8 cellular contexts compared by ENCODE assay signal in genomic region chr15:74434260-74434915, GRCh38. TPM values are rescaled to one million over a fixed set of nuclear protein-coding genes. Genes with fewer than 3 reads are reported as not detected.
A peak's percentile ranks its signal among the peaks of the same experiment; 100 is the strongest.
DNase-seq lines count a peak whose midpoint lies in the region; ATAC-seq, FAIRE-seq and TF ChIP-seq lines count a peak whose summit lies in the region.

No MANE protein-coding gene starts in this region.

- H3K79me1 ChIP-seq in H1 (ENCODE audit: low read depth, low read length), result no peaks in the 10 kb centered on the region; the same call in none of the 2 replicates

- no peaks in the 10 kb centered on the region for H3K79me2 ChIP-seq in DOHH2 (ENCODE audit: control insufficient read depth, low read length)
- peaks cover 0 to 22% of the 10 kb centered on the region in 2 experiments; a peak in 2 of 4 replicates for H3K79me2 ChIP-seq in H1 (ENCODE audit: control insufficient read depth in 1 of 2, insufficient read depth in 2 of 2, low read length in 2 of 2)
- H3K79me2 ChIP-seq in neural progenitor cell (ENCODE audit: low read depth), result peaks cover 4% of the 10 kb centered on the region

- H3K4me3 Mint-ChIP-seq in neural progenitor cell, result peak overlapping the region; percentile 84

- no peak for TF ChIP-seq EP300 in H1 (IDR thresholded peaks at IDR 0.05; ENCODE audit: borderline replicate concordance in 1 of 2, low read depth in 2 of 2, low read length in 2 of 2)

- peak overlapping the region; percentile 94; the same call in 1 of the 2 replicates for H2BK12ac ChIP-seq in H1 (ENCODE audit: low read depth, low read length)

- H2AFZ ChIP-seq in H1 (ENCODE audit: low read length) (peak overlapping the region; percentile 43), neural progenitor cell (replicated peaks) (peak overlapping the region; percentile 74)

- peak overlapping the region; percentile 66 for H3K27ac Mint-ChIP-seq in neural progenitor cell

- H2BK120ac ChIP-seq in H1 (replicated peaks; ENCODE audit: low read depth, low read length), result no peak overlapping the region

- peak overlapping the region; percentile 73 for H3K4me2 ChIP-seq in DOHH2 (ENCODE audit: low read length)
- peak overlapping the region; percentile 75 to 94 for H3K4me2 ChIP-seq in H1 (ENCODE audit: insufficient read depth in 1 of 2, low read depth in 2 of 2, low read length in 2 of 2)
- peak overlapping the region; percentile 98 for H3K4me2 ChIP-seq in neural progenitor cell

- H3K36me3 Mint-ChIP-seq in neural progenitor cell, result no peaks in the 10 kb centered on the region

- H3K4me1 ChIP-seq in DOHH2 (ENCODE audit: control insufficient read depth, low read length), result peaks cover 17% of the 10 kb centered on the region
- H3K4me1 ChIP-seq in H1 (replicated peaks in 1 of 4; ENCODE audit: control insufficient read depth in 3 of 4, insufficient read depth in 4 of 4, low read length in 3 of 4), result peaks cover 0 to 11% (median 7%) of the 10 kb centered on the region in 4 experiments; a peak in 6 of 7 replicates
- H3K4me1 ChIP-seq in neural progenitor cell, result peaks cover 13% of the 10 kb centered on the region

- peak overlapping the region; percentile 40 for H3K23ac ChIP-seq in H1 (ENCODE audit: insufficient read length)

- POLR2A ChIA-PET in H1 (lab: Charles Lee; ENCODE audit: partially characterized antibody), result interaction anchor here (0.7 to 1.7 kb wide), 10 partner anchors 9 to 52 kb away, joined by 3 to 9 read pairs (median 4); no protein-coding TSS in a partner anchor

- H4K91ac ChIP-seq in H1 (replicated peaks; ENCODE audit: insufficient read length, low read length), result peak overlapping the region; percentile 94

- H3K56ac ChIP-seq in H1 (replicated peaks; ENCODE audit: insufficient read length, low read depth, low read length), result peak overlapping the region; percentile 46

- no peaks in the 10 kb centered on the region for H3F3A ChIP-seq in DOHH2 (ENCODE audit: control insufficient read depth, insufficient read depth)
- H3F3A ChIP-seq in neural progenitor cell (ENCODE audit: low read depth), result peaks cover 8% of the 10 kb centered on the region

- peaks cover 86% of the 10 kb centered on the region for H3K27me3 ChIP-seq in DOHH2 (ENCODE audit: control insufficient read depth, low read length)
- peaks cover 0 to 14% (median 10%) of the 10 kb centered on the region in 4 experiments; a peak in 5 of 7 replicates for H3K27me3 ChIP-seq in H1 (replicated peaks in 1 of 4; ENCODE audit: control insufficient read depth in 3 of 4, extremely low read depth in 1 of 4, insufficient read depth in 3 of 4, low read length in 3 of 4)
- peaks cover 49% of the 10 kb centered on the region for H3K27me3 ChIP-seq in neural progenitor cell

- H2BK15ac ChIP-seq in H1 (ENCODE audit: low read length), result peak overlapping the region; percentile 83

- CTCF ChIA-PET in H1 (lab: Charles Lee; ENCODE audit: partially characterized antibody), result interaction anchor here (0.9 to 41.3 kb wide), 9 partner anchors 10 to 178 kb away, joined by 3 to 1311 read pairs (median 6); partner anchors contain the start of gene CYP11A1

- peak overlapping the region; percentile 55 for H4K5ac ChIP-seq in H1 (ENCODE audit: insufficient read length, low read depth, low read length)

- peaks cover 16% of the 10 kb centered on the region; the same call in 1 of the 2 replicates for H3K23me2 ChIP-seq in H1 (ENCODE audit: low read depth, low read length)

- peak overlapping the region; percentile 94; the same call in 1 of the 2 replicates for H2BK5ac ChIP-seq in H1 (ENCODE audit: low read depth, low read length)

- DNase-seq in LNCaP clone FGC (ENCODE audit: low read depth) (no peak), H1 (ENCODE audit: low read depth in 1 of 2, low spot score in 2 of 2) (no peak), neural progenitor cell (ENCODE audit: low spot score) (peak; percentile 34), putamen (ENCODE audit: low spot score) (no peak)
- DNase-seq in stimulated activated CD4-positive, alpha-beta T cell treated with anti-CD3 and anti-CD28 coated beads, Interleukin-4, amount 100 ng/mL, for 4 hours, result no peak

- no peaks in the 10 kb centered on the region for H3K9me2 ChIP-seq in DOHH2 (replicated peaks; ENCODE audit: control insufficient read depth, low read length)

- peaks cover 17% of the 10 kb centered on the region for H3K27me3 Mint-ChIP-seq in neural progenitor cell (ENCODE audit: insufficient read depth, low read depth)

- H3K9me3 Mint-ChIP-seq in neural progenitor cell, result no peaks in the 10 kb centered on the region

- H3K14ac ChIP-seq in H1 (ENCODE audit: insufficient read length), result no peak overlapping the region

- peak overlapping the region; percentile 84; the same call in 1 of the 2 replicates for H4K8ac ChIP-seq in H1 (ENCODE audit: extremely low read depth, insufficient read depth, low read length)

- peak overlapping the region; percentile 82; the same call in 1 of the 2 replicates for H2AK5ac ChIP-seq in H1 (ENCODE audit: low read depth, low read length)

- TF ChIP-seq RAD21 in H1 (IDR thresholded peaks at IDR 0.05 in 1 of 2, conservative IDR thresholded peaks at IDR 0.05 in 1 of 2; ENCODE audit: low read depth in 2 of 2, low read length in 2 of 2), result no peak

- TF ChIP-seq CTCF in DOHH2 (IDR thresholded peaks at IDR 0.05; ENCODE audit: low read depth, low read length, poor library complexity, severe bottlenecking) (no peak), LNCaP clone FGC (IDR thresholded peaks at IDR 0.05; ENCODE audit: control insufficient read depth, extremely low read depth, insufficient read depth) (no peak), H1 (IDR thresholded peaks at IDR 0.05; ENCODE audit: control extremely low read depth in 1 of 3, insufficient read depth in 1 of 3, low read depth in 1 of 3, low read length in 3 of 3) (no peak), neural progenitor cell (IDR thresholded peaks at IDR 0.05) (no peak)

- peak overlapping the region; percentile 67; the same call in 1 of the 2 replicates for H2BK20ac ChIP-seq in H1 (ENCODE audit: low read length)

- ATAC-seq in GM21825 (IDR thresholded peaks at IDR 0.05; ENCODE audit: unreplicated experiment) (no peak), HG03025 (IDR thresholded peaks at IDR 0.05; ENCODE audit: low FRiP score, unreplicated experiment) (no peak)

- WGBS in H1 (ENCODE audit: extremely low coverage in 1 of 2, insufficient coverage in 1 of 2, insufficient read length in 1 of 2, insufficient replicate concordance in 2 of 2, low coverage in 1 of 2, low lambda C conversion rate in 2 of 2, missing lambda C conversion rate in 1 of 2), 2 experiments, result 51% methylated on average over 12 of the region's 12 CpGs; no CpG with 5 or more reads in 1 of the 2 experiments

- H3K9ac ChIP-seq in H1 (replicated peaks in 1 of 4; ENCODE audit: extremely low read depth in 1 of 4, low read depth in 3 of 4, low read length in 3 of 4), result peak overlapping the region in 2 of 4 experiments; percentile 8 to 23; a peak in 2 of 7 replicates
- H3K9ac ChIP-seq in neural progenitor cell, result no peak overlapping the region

- no peak overlapping the region for H3K4ac ChIP-seq in H1 (replicated peaks; ENCODE audit: insufficient read length, low read depth, low read length)

- peaks cover 30% of the 10 kb centered on the region for H3K4me1 Mint-ChIP-seq in neural progenitor cell

- H3K27ac ChIP-seq in DOHH2 (ENCODE audit: low read depth, low read length), result no peak overlapping the region
- H3K27ac ChIP-seq in H1 (ENCODE audit: low read depth, low read length), result no peak overlapping the region; the same call in 1 of the 2 replicates
- H3K27ac ChIP-seq in neural progenitor cell, result no peak overlapping the region

- H3K9me3 ChIP-seq in DOHH2 (ENCODE audit: control insufficient read depth, insufficient read depth, low read length) (no peaks in the 10 kb centered on the region), H1 (ENCODE audit: insufficient read depth in 2 of 2, low read depth in 1 of 2, low read length in 1 of 2) (no peaks in the 10 kb centered on the region), neural progenitor cell (ENCODE audit: low read depth) (no peaks in the 10 kb centered on the region)

- no peak for TF ChIP-seq POLR2A in H1 (IDR thresholded peaks at IDR 0.05; ENCODE audit: control extremely low read depth in 1 of 2, low read depth in 2 of 2, low read length in 2 of 2)

- H4K20me1 ChIP-seq in DOHH2 (ENCODE audit: control insufficient read depth, insufficient read depth, low read depth, low read length), result peaks cover 18% of the 10 kb centered on the region
- H4K20me1 ChIP-seq in H1 (replicated peaks in 1 of 2; ENCODE audit: control insufficient read depth in 1 of 2, insufficient read depth in 2 of 2, low read length in 2 of 2), result peaks cover 8 to 15% of the 10 kb centered on the region in 2 experiments
- peaks cover 28% of the 10 kb centered on the region for H4K20me1 ChIP-seq in neural progenitor cell (ENCODE audit: low read depth)

- H3K36me3 ChIP-seq in DOHH2 (ENCODE audit: control insufficient read depth, low read length) (no peaks in the 10 kb centered on the region), H1 (ENCODE audit: control insufficient read depth in 2 of 4, insufficient read depth in 4 of 4, low read length in 3 of 4) (no peaks in the 10 kb centered on the region), neural progenitor cell (no peaks in the 10 kb centered on the region)

- H3K4me3 ChIP-seq in DOHH2 (ENCODE audit: low read length) (peak overlapping the region; percentile 59), LNCaP clone FGC (ENCODE audit: low read depth, low read length) (peak overlapping the region; percentile 51), H1 (ENCODE audit: extremely low read depth in 1 of 4, insufficient read depth in 2 of 4, low read depth in 3 of 4, low read length in 4 of 4) (peak overlapping the region; percentile 27 to 89 (median 58); a peak in 7 of 8 replicates), neural progenitor cell (peak overlapping the region; percentile 78)

- 0 out of 2 replicates have a peak overlapping the region, but pooled peaks have one; percentile 71 for H3K18ac ChIP-seq in H1 (ENCODE audit: extremely low read depth, low read length)

- FAIRE-seq in H1 (lab: Jason Lieb, UNC), result no peak

RNA-seq across cellular contexts. Expression of gene SEMA7A, which starts 0.6 kb away (rescaled TPM):
- total RNA-seq in H1 (2021; fragmentation: NEBNext Ultra II Directional; extraction: Animal tissue kit (Norgen Biotek cat#: 25700)), result 14.6 and 15.0 TPM in 2 replicates
- 10.7 and 13.4 TPM in 2 replicates for polyA plus RNA-seq in H1 (2011; rRNA removed)
- polyA plus RNA-seq in H1 (2011; cell fraction: cytosol; rRNA removed), result 10.9 TPM
- polyA plus RNA-seq in H1 (2011; cell fraction: nucleus; rRNA removed), result 19.2 TPM
- 10.5 to 14.0 TPM (median 12.0 TPM) in 4 replicates for polyA plus RNA-seq in H1 (2012, experiment 1 of 2)
- polyA plus RNA-seq in H1 (2012, experiment 2 of 2), result 11.5 TPM
- 16.7 TPM for polyA plus RNA-seq in H1 (2013, experiment 1 of 2)
- polyA plus RNA-seq in H1 (2013, experiment 2 of 2), result 16.7 TPM
- polyA minus RNA-seq in H1 (2011; rRNA and poly(A)+ RNA removed), result 10.7 and 12.5 TPM in 2 replicates
- 4.6 TPM for polyA minus RNA-seq in H1 (2011; cell fraction: cytosol; rRNA and poly(A)+ RNA removed)
- polyA minus RNA-seq in H1 (2011; cell fraction: nucleus; rRNA and poly(A)+ RNA removed), result 9.5 TPM
- 3.5 and 11.7 TPM in 2 replicates for total RNA-seq in neural progenitor cell (ENCODE audit: low replicate concordance)

RNA-seq across cellular contexts. Expression of gene UBL7, which starts 26.6 kb away (rescaled TPM):
- 71.5 and 76.7 TPM in 2 replicates for total RNA-seq in H1 (2021; fragmentation: NEBNext Ultra II Directional; extraction: Animal tissue kit (Norgen Biotek cat#: 25700))
- 183 and 186 TPM in 2 replicates for polyA plus RNA-seq in H1 (2011; rRNA removed)
- polyA plus RNA-seq in H1 (2011; cell fraction: cytosol; rRNA removed), result 101 TPM
- polyA plus RNA-seq in H1 (2011; cell fraction: nucleus; rRNA removed), result 85.9 TPM
- 56.4 to 78.9 TPM (median 73.2 TPM) in 4 replicates for polyA plus RNA-seq in H1 (2012, experiment 1 of 2)
- polyA plus RNA-seq in H1 (2012, experiment 2 of 2), result 143 TPM
- polyA plus RNA-seq in H1 (2013, experiment 1 of 2), result 41.2 TPM
- polyA plus RNA-seq in H1 (2013, experiment 2 of 2), result 42.3 TPM
- polyA minus RNA-seq in H1 (2011; rRNA and poly(A)+ RNA removed), result 83.6 and 88.4 TPM in 2 replicates
- polyA minus RNA-seq in H1 (2011; cell fraction: cytosol; rRNA and poly(A)+ RNA removed), result 31.5 TPM
- 27.7 TPM for polyA minus RNA-seq in H1 (2011; cell fraction: nucleus; rRNA and poly(A)+ RNA removed)
- total RNA-seq in neural progenitor cell (ENCODE audit: low replicate concordance), result 60.4 and 69.3 TPM in 2 replicates
